Comparison of ENCODE assay signal across 2 cellular contexts in genomic region chr5:6143523-6143922, GRCh38.
TF ChIP-seq lines count a peak whose summit lies in the region.

No MANE protein-coding gene starts in this region.

TF ChIP-seq in HepG2, 621 proteins besides CTCF, POLR2A, EP300 and RAD21:
- TF ChIP-seq MEIS2 (CRISPR knock-in tag; IDR thresholded peaks at IDR 0.05) (no peak), ZFP36L1 (CRISPR knock-in tag; IDR thresholded peaks at IDR 0.05) (no peak), ATF2 (CRISPR knock-in tag; IDR thresholded peaks at IDR 0.05) (no peak), ZNF430 (CRISPR knock-in tag; IDR thresholded peaks at IDR 0.05) (no peak), KAT2B (IDR thresholded peaks at IDR 0.05; ENCODE audit: borderline replicate concordance, low read depth, low read length) (no peak), CBX5 (CRISPR knock-in tag; IDR thresholded peaks at IDR 0.05; ENCODE audit: borderline replicate concordance) (no peak), RNF2 (conservative IDR thresholded peaks at IDR 0.05; ENCODE audit: low read depth) (no peak), KDM2A (CRISPR knock-in tag; IDR thresholded peaks at IDR 0.05; ENCODE audit: borderline replicate concordance, low read depth) (no peak), RELA (CRISPR knock-in tag; IDR thresholded peaks at IDR 0.05) (no peak), FOSL1 (CRISPR knock-in tag; IDR thresholded peaks at IDR 0.05; ENCODE audit: borderline replicate concordance) (no peak), ZNF616 (CRISPR knock-in tag; IDR thresholded peaks at IDR 0.05; ENCODE audit: low read depth) (no peak), ZNF773 (CRISPR knock-in tag; IDR thresholded peaks at IDR 0.05; ENCODE audit: borderline replicate concordance) (no peak), ZNF883 (CRISPR knock-in tag; IDR thresholded peaks at IDR 0.05; ENCODE audit: not compliant biosample characterization) (no peak), NFE2 (CRISPR knock-in tag; IDR thresholded peaks at IDR 0.05) (no peak), ZNF3 (CRISPR knock-in tag; IDR thresholded peaks at IDR 0.05) (no peak), MAFF (IDR thresholded peaks at IDR 0.05; ENCODE audit: low read depth, low read length) (no peak), GMEB2 (CRISPR knock-in tag; IDR thresholded peaks at IDR 0.05; ENCODE audit: low read depth) (no peak), HNF4A (CRISPR knock-in tag; IDR thresholded peaks at IDR 0.05) (no peak), PAF1 (CRISPR knock-in tag; IDR thresholded peaks at IDR 0.05) (no peak)

TF ChIP-seq in H1, 55 proteins besides CTCF, POLR2A, EP300 and RAD21:
- TF ChIP-seq NRF1 (IDR thresholded peaks at IDR 0.05; ENCODE audit: low read depth, low read length) = no peak
- peak; percentile 63; the same call in 1 of the 2 replicates for TF ChIP-seq TEAD4 (IDR thresholded peaks at IDR 0.05; ENCODE audit: low read depth, low read length)
